ENCODE assay signal across 10 cellular contexts in genomic region chr16:21663889-21664647, GRCh38. TPM values are rescaled to one million over a fixed set of nuclear protein-coding genes. Genes with fewer than 3 reads are reported as not detected.
DNase-seq lines count a peak whose midpoint lies in the region; TF ChIP-seq lines count a peak whose summit lies in the region.
"Had no signal": no experiment of that assay in that cellular context is flagged by ENCODE, and none has a peak within 500 bp of the region (broad histone marks: within the 10 kb centered on the region; RNA-seq: fewer than 3 reads in every experiment).

TSS of gene OTOA (plus strand) at chr16:21663968. CDS start at chr16:21678515, 14,547 bp downstream.

- DNase-seq in NCI-H748 (lab: John Stamatoyannopoulos, UW; ENCODE audit: unreplicated experiment) (peak; percentile 5), NCI-H748 treated with DMSO at 0.1 percent for 48 hours (lab: John Stamatoyannopoulos, UW) (no peak), hepatocyte (ENCODE audit: low spot score) (peak; percentile 24), stomach (no peak), kidney glomerular epithelial cell (lab: John Stamatoyannopoulos, UW) (no peak), NCI-H1105 treated with DMSO at 0.1 percent for 48 hours (lab: John Stamatoyannopoulos, UW) (no peak), H4 (ENCODE audit: low spot score) (no peak)
- peak; percentile 39 to 45 for DNase-seq in activated T-cell treated with anti-CD3 and anti-CD28 coated beads, Interleukin-2, amount 50 U/mL, for 48 hours

- no peaks in the 10 kb centered on the region for H3K9me2 ChIP-seq in hepatocyte (replicated peaks; ENCODE audit: insufficient read depth)

- TF ChIP-seq CTCF in hepatocyte (IDR thresholded peaks at IDR 0.05; ENCODE audit: poor library complexity): no peak
- TF ChIP-seq CTCF in stomach (IDR thresholded peaks at IDR 0.05): no peak

- 33% methylated on average over 22 of the region's 45 CpGs for WGBS in hepatocyte (ENCODE audit: low lambda C conversion rate, missing lambda C conversion rate)
- WGBS in stomach, 5 donors: 9 to 19% (median 11%) methylated on average over 21 to 45 of the region's 45 CpGs

- H3K4me3 ChIP-seq in hepatocyte (no peak within 1 kb of the TSS), stomach (peak within 1 kb of the TSS; percentile 33 to 42 (median 34))

- intact Hi-C loops in stomach (cut with DNase I; ENCODE audit: low total_unique reads): no loop called here

- no peak within 1 kb of the TSS for H3K27ac ChIP-seq in hepatocyte
- H3K27ac ChIP-seq in stomach: no peak within 1 kb of the TSS
- H3K27ac ChIP-seq: adrenal gland, C4-2B had no signal

- no peak for TF ChIP-seq EP300 in stomach (IDR thresholded peaks at IDR 0.05)

- H3K36me3 ChIP-seq in hepatocyte (replicated peaks; ENCODE audit: insufficient read depth, low read depth): no peaks in the 10 kb centered on the region
- H3K36me3 ChIP-seq in stomach: no peaks in the 10 kb centered on the region
- H3K36me3 ChIP-seq: adrenal gland had no signal

- no peaks in the 10 kb centered on the region for H3K9me3 ChIP-seq in hepatocyte (ENCODE audit: low read depth)
- H3K9me3 ChIP-seq in stomach: no peaks in the 10 kb centered on the region
- H3K9me3 ChIP-seq: adrenal gland had no signal

- H3K4me1 ChIP-seq in hepatocyte (ENCODE audit: insufficient read depth) (no peaks in the 10 kb centered on the region), stomach (peaks cover 5 to 11% (median 9%) of the 10 kb centered on the region in 4 donors)

- H3K27me3 ChIP-seq in hepatocyte (peaks cover 10% of the 10 kb centered on the region), stomach (peaks cover 0 to 40% (median 21%) of the 10 kb centered on the region in 3 donors)
- H3K27me3 ChIP-seq: adrenal gland had no signal

- H4K20me1 ChIP-seq in hepatocyte (ENCODE audit: insufficient read depth, poor library complexity, severe bottlenecking): no peaks in the 10 kb centered on the region

- no peak within 1 kb of the TSS for H2AFZ ChIP-seq in hepatocyte

- H3K4me2 ChIP-seq in hepatocyte: peak within 1 kb of the TSS; percentile 78

- no peaks in the 10 kb centered on the region for H3K79me2 ChIP-seq in hepatocyte

- no peak for TF ChIP-seq POLR2A in stomach (IDR thresholded peaks at IDR 0.05)

RNA-seq across cellular contexts. Expression of gene OTOA, which starts in this region (rescaled TPM):
- 0.07 TPM in 1 of 2 replicates, not detected in the other for total RNA-seq in hepatocyte
- not detected in 2 replicates for polyA plus RNA-seq in hepatocyte
- under 1 TPM in 1 of 5 donors, not detected in 4; 0.55 TPM for total RNA-seq in stomach
- under 1 TPM in 1 of 3 donors, not detected in 2; 0.44 TPM for polyA plus RNA-seq in stomach
- total RNA-seq in H4 (2014; rRNA removed; shearing (Covaris generic)): 0.04 TPM in 1 of 2 replicates, not detected in the other

Comparison
In these comparisons a context has a peak if more than half of its experiments do, and no peak if none do; other contexts are left out.
1. DNase-seq: peak in NCI-H748 (single experiment) and activated T-cell treated with anti-CD3 and anti-CD28 coated beads, Interleukin-2, amount 50 U/mL, for 48 hours (2 of 2); none in NCI-H748 treated with DMSO at 0.1 percent for 48 hours (single experiment), stomach (single experiment), kidney glomerular epithelial cell (single experiment), NCI-H1105 treated with DMSO at 0.1 percent for 48 hours (single experiment) and H4 (single experiment).
2. Peak in DNase-seq and H3K4me2 ChIP-seq in hepatocyte; RNA of the gene not detected or under 1 TPM.